Comparison of ENCODE assay signal across 13 cellular contexts in genomic region chr2:10083692-10084566, GRCh38. TPM values are rescaled to one million over a fixed set of nuclear protein-coding genes. Genes with fewer than 3 reads are reported as not detected.
DNase-seq lines count a peak whose midpoint lies in the region; FAIRE-seq and TF ChIP-seq lines count a peak whose summit lies in the region.
"Had no signal": no experiment of that assay in that cellular context is flagged by ENCODE, and none has a peak within 500 bp of the region (broad histone marks: within the 10 kb centered on the region; RNA-seq: fewer than 3 reads in every experiment).

No MANE protein-coding gene starts in this region.

- no peak overlapping the region for H3K27ac ChIP-seq in osteoblast (ENCODE audit: low read depth, low read length)
- H3K27ac ChIP-seq: 22Rv1, neutrophil, testis had no signal

- no peaks in the 10 kb centered on the region for H3K9me3 ChIP-seq in osteoblast (ENCODE audit: low read depth, low read length)
- H3K9me3 ChIP-seq: neutrophil, testis had no signal

- peak; percentile 44 for DNase-seq in DMS79 treated with DMSO at 0.1 percent for 48 hours (lab: John Stamatoyannopoulos, UW)
- DNase-seq in DMS79 (lab: John Stamatoyannopoulos, UW) = no peak
- peak; percentile 57 for DNase-seq in H54 (ENCODE audit: insufficient read length, low spot score)
- DNase-seq in NCI-H2029 (lab: John Stamatoyannopoulos, UW) = peak; percentile 73
- DNase-seq in osteoblast (ENCODE audit: insufficient read length, low spot score, missing footprints) = peak; percentile 67
- no peak for DNase-seq in NOMO-1 treated with DMSO at 0.1 percent for 48 hours (lab: John Stamatoyannopoulos, UW; ENCODE audit: unreplicated experiment)
- DNase-seq in NCI-H1092 treated with DMSO at 0.1 percent for 48 hours (lab: John Stamatoyannopoulos, UW) = no peak
- no peak for DNase-seq in ureter (ENCODE audit: low spot score)
- DNase-seq: activated CD4-positive, alpha-beta T cell treated with anti-CD3 and anti-CD28 coated beads, Interleukin-2, amount 10 ng/mL, durations not matched to agents 7 days and 5 days; amygdala; testis had no signal

- H3K4me2 ChIP-seq in osteoblast (ENCODE audit: insufficient read depth, low read length) = no peak overlapping the region

- no peak overlapping the region for H3K4me3 ChIP-seq in osteoblast (ENCODE audit: insufficient read depth, low read length)
- H3K4me3 ChIP-seq: testis had no signal

- TF ChIP-seq CTCF in osteoblast (IDR thresholded peaks at IDR 0.05; ENCODE audit: extremely low read depth, low read depth, low read length) = no peak

- peaks cover 68% of the 10 kb centered on the region for H3K27me3 ChIP-seq in osteoblast (ENCODE audit: insufficient read depth, low read length)
- H3K27me3 ChIP-seq: testis had no signal

- H2AFZ ChIP-seq in osteoblast (ENCODE audit: low read length) = no peak overlapping the region

- no peak for FAIRE-seq in H54 (lab: Jason Lieb, UNC)

- H3K4me1 ChIP-seq in osteoblast (ENCODE audit: insufficient read depth, low read length) = peaks cover under 1% of the 10 kb centered on the region

- H4K20me1 ChIP-seq in osteoblast (ENCODE audit: insufficient read depth, low read length) = no peaks in the 10 kb centered on the region

- no peaks in the 10 kb centered on the region for H3K36me3 ChIP-seq in osteoblast (ENCODE audit: insufficient read depth, low read length)
- H3K36me3 ChIP-seq: neutrophil had no signal

- no peaks in the 10 kb centered on the region for H3K79me2 ChIP-seq in osteoblast (ENCODE audit: insufficient read depth, low read length)

- no peak for TF ChIP-seq POLR2A in H54 (IDR thresholded peaks at IDR 0.05; ENCODE audit: low read depth, low read length)

RNA-seq across cellular contexts. Expression of gene CYS1, which starts 3.7 kb away (rescaled TPM):
- total RNA-seq in osteoblast = 0.36 and 1.5 TPM in 2 replicates
- total RNA-seq in ureter = 4.0 TPM

RNA-seq across cellular contexts. Expression of gene RRM2, which starts 38.6 kb away (rescaled TPM):
- 4.3 and 7.4 TPM in 2 replicates for total RNA-seq in osteoblast
- 2.2 TPM for total RNA-seq in ureter

RNA-seq across cellular contexts. Expression of gene KLF11, which starts 40.6 kb away (rescaled TPM):
- 6.8 and 8.3 TPM in 2 replicates for total RNA-seq in osteoblast
- total RNA-seq in ureter = 18.8 TPM

Comparison
In these comparisons a context has a peak if more than half of its experiments do, and no peak if none do; other contexts are left out.
1. DNase-seq: peak in DMS79 treated with DMSO at 0.1 percent for 48 hours (single experiment), H54 (single experiment), NCI-H2029 (single experiment) and osteoblast (single experiment); none in DMS79 (single experiment), NOMO-1 treated with DMSO at 0.1 percent for 48 hours (single experiment), NCI-H1092 treated with DMSO at 0.1 percent for 48 hours (single experiment) and ureter (single experiment).